Comparison of ENCODE assay signal across 12 cellular contexts in the genomic region with DNA sequence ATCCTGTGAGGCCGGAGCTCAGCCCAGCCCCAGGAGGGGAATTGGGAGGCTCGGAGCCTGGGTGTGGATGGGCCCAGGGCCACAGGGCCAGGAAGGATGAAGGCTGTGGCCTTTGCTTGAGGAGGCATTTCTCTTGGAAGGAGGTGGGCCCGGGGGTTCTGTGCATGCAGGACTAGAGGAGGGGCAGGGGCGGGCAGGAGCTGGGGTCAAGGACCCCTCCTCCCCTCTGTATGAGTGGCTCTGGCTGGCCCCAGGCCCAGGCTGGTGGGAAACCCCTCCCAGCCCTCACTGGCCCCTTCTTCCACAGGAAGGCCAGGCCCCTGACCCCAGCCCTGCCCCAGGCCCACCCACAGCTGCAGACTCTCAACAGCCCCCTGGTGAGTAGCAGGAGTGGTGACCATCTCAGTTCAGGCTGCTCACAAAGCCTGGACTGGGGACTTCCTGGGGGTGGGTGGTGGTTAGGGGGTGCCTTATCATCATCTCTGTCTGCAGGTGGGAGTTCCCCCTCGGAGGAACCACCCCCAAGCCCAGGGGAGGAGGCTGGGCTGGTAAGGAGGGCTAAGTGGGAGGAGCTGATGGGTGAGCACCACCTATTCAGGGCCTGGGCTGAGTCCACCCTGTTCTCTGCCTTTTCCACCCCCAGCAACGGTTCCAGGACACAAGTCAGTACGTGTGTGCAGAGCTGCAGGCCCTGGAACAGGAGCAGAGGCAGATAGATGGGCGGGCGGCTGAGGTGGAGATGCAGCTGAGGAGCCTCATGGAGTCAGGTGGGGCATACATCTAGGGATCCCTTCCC. TPM values are rescaled to one million over a fixed set of nuclear protein-coding genes. Genes with fewer than 3 reads are reported as not detected.
DNase-seq lines count a peak whose midpoint lies in the region; ATAC-seq and TF ChIP-seq lines count a peak whose summit lies in the region.
"Had no signal": no experiment of that assay in that cellular context is flagged by ENCODE, and none has a peak within 500 bp of the region (broad histone marks: within the 10 kb centered on the region; RNA-seq: fewer than 3 reads in every experiment).

No MANE protein-coding gene starts in this region.

- CTCF ChIA-PET in Calu3 (lab: Charles Lee), result interaction anchor here (1.0 to 1.1 kb wide), 2 partner anchors 48 to 49 kb away, joined by 3 read pairs; no protein-coding TSS in a partner anchor

- H3K9me3 ChIP-seq in DND-41 (ENCODE audit: insufficient read depth, low read length, severe bottlenecking), result no peaks in the 10 kb centered on the region
- no peaks in the 10 kb centered on the region for H3K9me3 ChIP-seq in neural progenitor cell (ENCODE audit: low read depth)

- H3K27me3 ChIP-seq in DND-41 (ENCODE audit: insufficient read depth, low read length, poor library complexity) (no peaks in the 10 kb centered on the region), neural progenitor cell (peaks cover 78% of the 10 kb centered on the region)

- no peak overlapping the region for H3K9ac ChIP-seq in DND-41 (ENCODE audit: low read depth, low read length)
- H3K9ac ChIP-seq in neural progenitor cell, result no peak overlapping the region

- H3K4me1 Mint-ChIP-seq in activated T-cell treated with anti-CD3 and anti-CD28 coated beads, Interleukin-2, amount 50 U/mL, for 72 hours (ENCODE audit: low read depth), result peaks cover 41% of the 10 kb centered on the region
- H3K4me1 Mint-ChIP-seq in neural progenitor cell (peaks cover 28% of the 10 kb centered on the region), Calu3 (ENCODE audit: low read depth, unreplicated experiment) (peaks cover 16% of the 10 kb centered on the region)

- BruUV-seq in Calu3 (replicated peaks; lab: Mats Ljungman, UMichigan), result no TSS peak

- TF ChIP-seq CTCF in DND-41 (IDR thresholded peaks at IDR 0.05; ENCODE audit: borderline replicate concordance, extremely low read depth, low read length, poor library complexity, severe bottlenecking) (no peak), neural progenitor cell (IDR thresholded peaks at IDR 0.05) (no peak), Calu3 (IDR thresholded peaks at IDR 0.05; ENCODE audit: unreplicated experiment) (no peak)

- H3F3A ChIP-seq in neural progenitor cell (ENCODE audit: low read depth), result peaks cover 52% of the 10 kb centered on the region

- H3K36me3 Mint-ChIP-seq in activated T-cell treated with anti-CD3 and anti-CD28 coated beads, Interleukin-2, amount 50 U/mL, for 72 hours (ENCODE audit: insufficient read depth in 2 of 2), result peaks cover 0 to 12% of the 10 kb centered on the region in 2 donors
- peaks cover 2% of the 10 kb centered on the region for H3K36me3 Mint-ChIP-seq in neural progenitor cell
- H3K36me3 Mint-ChIP-seq in Calu3 (ENCODE audit: insufficient read depth, unreplicated experiment), result peaks cover 45% of the 10 kb centered on the region

- no peaks in the 10 kb centered on the region for H3K9me3 Mint-ChIP-seq in activated T-cell treated with anti-CD3 and anti-CD28 coated beads, Interleukin-2, amount 50 U/mL, for 72 hours
- H3K9me3 Mint-ChIP-seq in neural progenitor cell (no peaks in the 10 kb centered on the region), Calu3 (ENCODE audit: low read depth, unreplicated experiment) (no peaks in the 10 kb centered on the region)

- H3K4me2 ChIP-seq in DND-41 (ENCODE audit: insufficient read depth, low read length) (no peak overlapping the region), neural progenitor cell (no peak overlapping the region)

- 0 out of 3 replicates have a peak, but pooled peaks have one; percentile 28 for ATAC-seq in DND-41 (ENCODE audit: insufficient read depth, low read depth)
- peak; percentile 54 to 55 for ATAC-seq in activated T-cell treated with anti-CD3 and anti-CD28 coated beads, Interleukin-2, amount 50 U/mL, for 72 hours (replicated peaks in 1 of 2)
- ATAC-seq in GM19467 (IDR thresholded peaks at IDR 0.05; ENCODE audit: unreplicated experiment), result no peak
- ATAC-seq in GM19463 (IDR thresholded peaks at IDR 0.05; ENCODE audit: unreplicated experiment), result no peak

- H3K79me2 ChIP-seq in DND-41 (ENCODE audit: insufficient read depth, low read length) (no peaks in the 10 kb centered on the region), neural progenitor cell (ENCODE audit: low read depth) (no peaks in the 10 kb centered on the region)

- H3K4me1 ChIP-seq in DND-41 (ENCODE audit: insufficient read depth, low read length), result no peaks in the 10 kb centered on the region
- H3K4me1 ChIP-seq in neural progenitor cell, result peaks cover 14% of the 10 kb centered on the region

- no peak overlapping the region for H3K27ac ChIP-seq in DND-41 (ENCODE audit: low read length)
- H3K27ac ChIP-seq in neural progenitor cell, result no peak overlapping the region

- peak overlapping the region; percentile 85 to 87 for H3K4me3 Mint-ChIP-seq in activated T-cell treated with anti-CD3 and anti-CD28 coated beads, Interleukin-2, amount 50 U/mL, for 72 hours
- H3K4me3 Mint-ChIP-seq in neural progenitor cell (peak overlapping the region; percentile 71), Calu3 (ENCODE audit: low read depth, unreplicated experiment) (no peak overlapping the region)

- H4K20me1 ChIP-seq in DND-41 (ENCODE audit: insufficient read depth, low read length) (peaks cover 4% of the 10 kb centered on the region; the same call in 1 of the 2 replicates), neural progenitor cell (ENCODE audit: low read depth) (no peaks in the 10 kb centered on the region)

- intact Hi-C loops in Calu3 (cut with micrococcal nuclease; ENCODE audit: unreplicated experiment), result no loop called here

- DNase-seq in DND-41, result peak; percentile 39
- peak in 55 of 76 experiments; percentile 6 to 78 (median 50) for DNase-seq in HUDEP-2 (lab: John Stamatoyannopoulos, UW; ENCODE audit: unreplicated experiment in 76 of 76)
- DNase-seq in activated T-cell treated with anti-CD3 and anti-CD28 coated beads, Interleukin-2, amount 50 U/mL, for 72 hours, result peak; percentile 69 to 78
- no peak for DNase-seq in neural progenitor cell (ENCODE audit: low spot score)
- DNase-seq in NCI-H2081 treated with DMSO at 0.1 percent for 48 hours (lab: John Stamatoyannopoulos, UW), result no peak
- no peak for DNase-seq in Calu3
- DNase-seq: central memory CD4-positive, alpha-beta T cell; GOT3 had no signal

- H3K36me3 ChIP-seq in DND-41 (ENCODE audit: insufficient read depth, low read length) (peaks cover 52% of the 10 kb centered on the region), neural progenitor cell (no peaks in the 10 kb centered on the region)

- H3K27ac Mint-ChIP-seq in activated T-cell treated with anti-CD3 and anti-CD28 coated beads, Interleukin-2, amount 50 U/mL, for 72 hours, result peak overlapping the region; percentile 46
- peak overlapping the region; percentile 86 for H3K27ac Mint-ChIP-seq in neural progenitor cell
- no peak overlapping the region for H3K27ac Mint-ChIP-seq in Calu3 (ENCODE audit: unreplicated experiment)

- no peaks in the 10 kb centered on the region for H3K27me3 Mint-ChIP-seq in activated T-cell treated with anti-CD3 and anti-CD28 coated beads, Interleukin-2, amount 50 U/mL, for 72 hours (ENCODE audit: low read depth)
- H3K27me3 Mint-ChIP-seq in neural progenitor cell (ENCODE audit: insufficient read depth, low read depth) (peaks cover 32% of the 10 kb centered on the region), Calu3 (ENCODE audit: unreplicated experiment) (no peaks in the 10 kb centered on the region)

- H3K4me3 ChIP-seq in DND-41 (ENCODE audit: low read depth in 1 of 2, low read length in 2 of 2) (no peak overlapping the region), neural progenitor cell (no peak overlapping the region)

- H2AFZ ChIP-seq in DND-41 (ENCODE audit: low read depth, low read length) (no peak overlapping the region), neural progenitor cell (replicated peaks) (no peak overlapping the region)

RNA-seq across cellular contexts. Expression of a gene that starts 6.0 kb away (rescaled TPM):
- under 1 TPM; 0.34 to 0.39 TPM for total RNA-seq in activated T-cell treated with anti-CD3 and anti-CD28 coated beads, Interleukin-2, amount 50 U/mL, for 72 hours
- total RNA-seq in neural progenitor cell (ENCODE audit: low replicate concordance), result 0.34 TPM in 1 of 2 replicates, not detected in the other
- 1.2 and 1.4 TPM in 2 replicates for total RNA-seq in Calu3 (2022)
- total RNA-seq: fibroblast of villous mesenchyme, MCF 10A had no signal

RNA-seq across cellular contexts. Expression of a gene that starts 13.8 kb away (rescaled TPM):
- total RNA-seq in activated T-cell treated with anti-CD3 and anti-CD28 coated beads, Interleukin-2, amount 50 U/mL, for 72 hours, result 100 to 1,000 TPM in 1 of 2 donors, 10 to 100 TPM in 1; 93.9 to 113 TPM
- total RNA-seq in neural progenitor cell (ENCODE audit: low replicate concordance) (4.7 and 5.1 TPM in 2 replicates), Calu3 (2022) (73.7 and 81.0 TPM in 2 replicates)

RNA-seq across cellular contexts. Expression of a gene that starts 17.3 kb away (rescaled TPM):
- 10 to 100 TPM; 21.4 to 26.7 TPM for total RNA-seq in activated T-cell treated with anti-CD3 and anti-CD28 coated beads, Interleukin-2, amount 50 U/mL, for 72 hours
- total RNA-seq in neural progenitor cell (ENCODE audit: low replicate concordance) (11.7 and 27.8 TPM in 2 replicates), Calu3 (2022) (29.8 and 30.6 TPM in 2 replicates)

RNA-seq across cellular contexts. Expression of a gene that starts 19.4 kb away (rescaled TPM):
- total RNA-seq in activated T-cell treated with anti-CD3 and anti-CD28 coated beads, Interleukin-2, amount 50 U/mL, for 72 hours, result 10 to 100 TPM; 23.5 to 25.1 TPM
- total RNA-seq in neural progenitor cell (ENCODE audit: low replicate concordance) (15.5 and 34.0 TPM in 2 replicates), Calu3 (2022) (40.7 and 45.3 TPM in 2 replicates)

RNA-seq across cellular contexts. Expression of a gene that starts 24.4 kb away (rescaled TPM):
- 10 to 100 TPM; 57.3 to 70.1 TPM for total RNA-seq in activated T-cell treated with anti-CD3 and anti-CD28 coated beads, Interleukin-2, amount 50 U/mL, for 72 hours
- 9.9 and 42.0 TPM in 2 replicates for total RNA-seq in neural progenitor cell (ENCODE audit: low replicate concordance)
- 86.3 and 91.4 TPM in 2 replicates for total RNA-seq in Calu3 (2022)

Comparison
In these comparisons a context has a peak if more than half of its experiments do, and no peak if none do; other contexts are left out.
1. ATAC-seq: peak in DND-41 (single experiment) and activated T-cell treated with anti-CD3 and anti-CD28 coated beads, Interleukin-2, amount 50 U/mL, for 72 hours (2 of 2); none in GM19467 (single experiment) and GM19463 (single experiment).
2. DNase-seq: peak in DND-41 (single experiment), HUDEP-2 (55 of 76) and activated T-cell treated with anti-CD3 and anti-CD28 coated beads, Interleukin-2, amount 50 U/mL, for 72 hours (2 of 2); none in neural progenitor cell (single experiment), NCI-H2081 treated with DMSO at 0.1 percent for 48 hours (single experiment) and Calu3 (single experiment).
3. RNA of a gene that starts 13.8 kb away (total RNA-seq): 93.9 to 113 TPM in activated T-cell treated with anti-CD3 and anti-CD28 coated beads, Interleukin-2, amount 50 U/mL, for 72 hours and 73.7 to 81.0 TPM in Calu3; 4.7 to 5.1 TPM in neural progenitor cell; every median in the first group is over 10 times any median in the second.